In the genomic region with DNA sequence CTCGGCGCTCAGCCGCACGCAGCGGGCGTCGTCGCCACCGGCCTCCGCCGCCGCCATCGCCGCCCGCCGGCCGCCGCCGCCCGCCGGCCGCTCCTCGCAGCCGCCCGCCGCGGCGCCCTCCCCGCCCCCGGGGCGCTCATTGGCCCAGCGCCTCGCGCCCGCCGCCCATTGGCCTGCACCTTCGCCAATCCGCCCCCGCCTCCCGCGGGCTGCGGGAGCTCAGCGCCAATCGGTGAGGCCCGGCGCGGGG, we compare ENCODE assay signal across 1 cellular context.
TF ChIP-seq lines count a peak whose summit lies in the region.

A gene with protein sequence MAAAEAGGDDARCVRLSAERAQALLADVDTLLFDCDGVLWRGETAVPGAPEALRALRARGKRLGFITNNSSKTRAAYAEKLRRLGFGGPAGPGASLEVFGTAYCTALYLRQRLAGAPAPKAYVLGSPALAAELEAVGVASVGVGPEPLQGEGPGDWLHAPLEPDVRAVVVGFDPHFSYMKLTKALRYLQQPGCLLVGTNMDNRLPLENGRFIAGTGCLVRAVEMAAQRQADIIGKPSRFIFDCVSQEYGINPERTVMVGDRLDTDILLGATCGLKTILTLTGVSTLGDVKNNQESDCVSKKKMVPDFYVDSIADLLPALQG (minus strand): TSS at position 120 of the 250 bp plus-strand sequence. CDS start 63 bp downstream, at position 57.

TF ChIP-seq in K562, 482 proteins besides CTCF, POLR2A, EP300 and RAD21 (continued from another document and continues in another):
- peak; percentile 63; the same call in 1 of the 2 replicates for TF ChIP-seq ETV1 (tag; conservative IDR thresholded peaks at IDR 0.05; ENCODE audit: low read depth)
- TF ChIP-seq, protein P1, sequence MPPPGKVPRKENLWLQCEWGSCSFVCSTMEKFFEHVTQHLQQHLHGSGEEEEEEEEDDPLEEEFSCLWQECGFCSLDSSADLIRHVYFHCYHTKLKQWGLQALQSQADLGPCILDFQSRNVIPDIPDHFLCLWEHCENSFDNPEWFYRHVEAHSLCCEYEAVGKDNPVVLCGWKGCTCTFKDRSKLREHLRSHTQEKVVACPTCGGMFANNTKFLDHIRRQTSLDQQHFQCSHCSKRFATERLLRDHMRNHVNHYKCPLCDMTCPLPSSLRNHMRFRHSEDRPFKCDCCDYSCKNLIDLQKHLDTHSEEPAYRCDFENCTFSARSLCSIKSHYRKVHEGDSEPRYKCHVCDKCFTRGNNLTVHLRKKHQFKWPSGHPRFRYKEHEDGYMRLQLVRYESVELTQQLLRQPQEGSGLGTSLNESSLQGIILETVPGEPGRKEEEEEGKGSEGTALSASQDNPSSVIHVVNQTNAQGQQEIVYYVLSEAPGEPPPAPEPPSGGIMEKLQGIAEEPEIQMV (tag; conservative IDR thresholded peaks at IDR 0.05; ENCODE audit: low read depth) = peak; percentile 61; the same call in 1 of the 2 replicates
- TF ChIP-seq DMBX1 (CRISPR knock-in tag; IDR thresholded peaks at IDR 0.05; ENCODE audit: borderline replicate concordance) = peak; percentile 91; the same call in 1 of the 2 replicates
- no peak for TF ChIP-seq DDX20 (tag; IDR thresholded peaks at IDR 0.05; ENCODE audit: low read depth)
- peak; percentile 67; the same call in 1 of the 2 replicates for TF ChIP-seq BCL6 (CRISPR knock-in tag; IDR thresholded peaks at IDR 0.05)
- TF ChIP-seq, protein P2, sequence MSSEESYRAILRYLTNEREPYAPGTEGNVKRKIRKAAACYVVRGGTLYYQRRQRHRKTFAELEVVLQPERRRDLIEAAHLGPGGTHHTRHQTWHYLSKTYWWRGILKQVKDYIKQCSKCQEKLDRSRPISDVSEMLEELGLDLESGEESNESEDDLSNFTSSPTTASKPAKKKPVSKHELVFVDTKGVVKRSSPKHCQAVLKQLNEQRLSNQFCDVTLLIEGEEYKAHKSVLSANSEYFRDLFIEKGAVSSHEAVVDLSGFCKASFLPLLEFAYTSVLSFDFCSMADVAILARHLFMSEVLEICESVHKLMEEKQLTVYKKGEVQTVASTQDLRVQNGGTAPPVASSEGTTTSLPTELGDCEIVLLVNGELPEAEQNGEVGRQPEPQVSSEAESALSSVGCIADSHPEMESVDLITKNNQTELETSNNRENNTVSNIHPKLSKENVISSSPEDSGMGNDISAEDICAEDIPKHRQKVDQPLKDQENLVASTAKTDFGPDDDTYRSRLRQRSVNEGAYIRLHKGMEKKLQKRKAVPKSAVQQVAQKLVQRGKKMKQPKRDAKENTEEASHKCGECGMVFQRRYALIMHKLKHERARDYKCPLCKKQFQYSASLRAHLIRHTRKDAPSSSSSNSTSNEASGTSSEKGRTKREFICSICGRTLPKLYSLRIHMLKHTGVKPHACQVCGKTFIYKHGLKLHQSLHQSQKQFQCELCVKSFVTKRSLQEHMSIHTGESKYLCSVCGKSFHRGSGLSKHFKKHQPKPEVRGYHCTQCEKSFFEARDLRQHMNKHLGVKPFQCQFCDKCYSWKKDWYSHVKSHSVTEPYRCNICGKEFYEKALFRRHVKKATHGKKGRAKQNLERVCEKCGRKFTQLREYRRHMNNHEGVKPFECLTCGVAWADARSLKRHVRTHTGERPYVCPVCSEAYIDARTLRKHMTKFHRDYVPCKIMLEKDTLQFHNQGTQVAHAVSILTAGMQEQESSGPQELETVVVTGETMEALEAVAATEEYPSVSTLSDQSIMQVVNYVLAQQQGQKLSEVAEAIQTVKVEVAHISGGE (CRISPR knock-in tag; IDR thresholded peaks at IDR 0.05) = peak in 2 of 3 experiments; percentile 68 to 94; a peak in 4 of 6 replicates
- TF ChIP-seq ERF (CRISPR knock-in tag; IDR thresholded peaks at IDR 0.05) = peak; percentile 96; the same call in 1 of the 2 replicates
- TF ChIP-seq ZNF197 (CRISPR knock-in tag; IDR thresholded peaks at IDR 0.05; ENCODE audit: low read depth) = 0 out of 2 replicates have a peak, but pooled peaks have one; percentile 97
- TF ChIP-seq FUS (optimal IDR thresholded peaks at IDR 0.05; ENCODE audit: low read depth, low read length) = no peak
- peak; percentile 82; the same call in 1 of the 2 replicates for TF ChIP-seq ESRRB (CRISPR knock-in tag; IDR thresholded peaks at IDR 0.05; ENCODE audit: borderline replicate concordance)
- peak; percentile 81; the same call in 1 of the 2 replicates for TF ChIP-seq EZH2 (IDR thresholded peaks at IDR 0.05; ENCODE audit: borderline replicate concordance, low read depth, low read length)
- TF ChIP-seq MBD2 (IDR thresholded peaks at IDR 0.05; ENCODE audit: borderline replicate concordance, low read depth) = peak; percentile 99; the same call in 1 of the 2 replicates
- TF ChIP-seq SRF (CRISPR knock-in tag; IDR thresholded peaks at IDR 0.05) = 0 out of 4 replicates have a peak, but pooled peaks of 1 of the 2 experiments have one; percentile 56
- TF ChIP-seq ZNF589 (CRISPR knock-in tag; IDR thresholded peaks at IDR 0.05; ENCODE audit: low read depth) = peak; percentile 100
- TF ChIP-seq, protein P3, sequence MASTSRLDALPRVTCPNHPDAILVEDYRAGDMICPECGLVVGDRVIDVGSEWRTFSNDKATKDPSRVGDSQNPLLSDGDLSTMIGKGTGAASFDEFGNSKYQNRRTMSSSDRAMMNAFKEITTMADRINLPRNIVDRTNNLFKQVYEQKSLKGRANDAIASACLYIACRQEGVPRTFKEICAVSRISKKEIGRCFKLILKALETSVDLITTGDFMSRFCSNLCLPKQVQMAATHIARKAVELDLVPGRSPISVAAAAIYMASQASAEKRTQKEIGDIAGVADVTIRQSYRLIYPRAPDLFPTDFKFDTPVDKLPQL (IDR thresholded peaks at IDR 0.05; ENCODE audit: extremely low read depth, insufficient read length) = no peak
- no peak for TF ChIP-seq CEBPB (tag; IDR thresholded peaks at IDR 0.05)
- no peak for TF ChIP-seq TFAM (CRISPR knock-in tag; conservative IDR thresholded peaks at IDR 0.05)
- peak; percentile 96 for TF ChIP-seq NFYB (IDR thresholded peaks at IDR 0.05; ENCODE audit: extremely low read depth, insufficient read length)
- 0 out of 2 replicates have a peak, but pooled peaks have one; percentile 92 for TF ChIP-seq E2F3 (CRISPR knock-in tag; IDR thresholded peaks at IDR 0.05)
- TF ChIP-seq, protein P4, sequence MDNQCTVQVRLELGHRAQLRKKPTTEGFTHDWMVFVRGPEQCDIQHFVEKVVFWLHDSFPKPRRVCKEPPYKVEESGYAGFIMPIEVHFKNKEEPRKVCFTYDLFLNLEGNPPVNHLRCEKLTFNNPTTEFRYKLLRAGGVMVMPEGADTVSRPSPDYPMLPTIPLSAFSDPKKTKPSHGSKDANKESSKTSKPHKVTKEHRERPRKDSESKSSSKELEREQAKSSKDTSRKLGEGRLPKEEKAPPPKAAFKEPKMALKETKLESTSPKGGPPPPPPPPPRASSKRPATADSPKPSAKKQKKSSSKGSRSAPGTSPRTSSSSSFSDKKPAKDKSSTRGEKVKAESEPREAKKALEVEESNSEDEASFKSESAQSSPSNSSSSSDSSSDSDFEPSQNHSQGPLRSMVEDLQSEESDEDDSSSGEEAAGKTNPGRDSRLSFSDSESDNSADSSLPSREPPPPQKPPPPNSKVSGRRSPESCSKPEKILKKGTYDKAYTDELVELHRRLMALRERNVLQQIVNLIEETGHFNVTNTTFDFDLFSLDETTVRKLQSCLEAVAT (IDR thresholded peaks at IDR 0.05) = peak in 1 of 2 experiments; percentile 97; a peak in 2 of 4 replicates
- TF ChIP-seq ZNF766 (CRISPR knock-in tag; conservative IDR thresholded peaks at IDR 0.05) = peak; percentile 98
- TF ChIP-seq GABPA (tag; conservative IDR thresholded peaks at IDR 0.05; ENCODE audit: low read depth) = peak; percentile 77
- TF ChIP-seq PHF8 (IDR thresholded peaks at IDR 0.05; ENCODE audit: borderline replicate concordance, low read length) = peak; percentile 35; the same call in 1 of the 2 replicates
- TF ChIP-seq OTX1 (CRISPR knock-in tag; IDR thresholded peaks at IDR 0.05) = peak; percentile 96
- peak; percentile 95 for TF ChIP-seq CHD2 (IDR thresholded peaks at IDR 0.05; ENCODE audit: low read depth, low read length)
- TF ChIP-seq, protein P5, sequence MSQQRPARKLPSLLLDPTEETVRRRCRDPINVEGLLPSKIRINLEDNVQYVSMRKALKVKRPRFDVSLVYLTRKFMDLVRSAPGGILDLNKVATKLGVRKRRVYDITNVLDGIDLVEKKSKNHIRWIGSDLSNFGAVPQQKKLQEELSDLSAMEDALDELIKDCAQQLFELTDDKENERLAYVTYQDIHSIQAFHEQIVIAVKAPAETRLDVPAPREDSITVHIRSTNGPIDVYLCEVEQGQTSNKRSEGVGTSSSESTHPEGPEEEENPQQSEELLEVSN (IDR thresholded peaks at IDR 0.05; ENCODE audit: borderline replicate concordance in 1 of 2, extremely low read depth in 1 of 2, insufficient read depth in 1 of 2, insufficient read length in 1 of 2, low read depth in 1 of 2, low read length in 1 of 2, poor library complexity in 1 of 2, severe bottlenecking in 1 of 2) = peak in 1 of 2 experiments; percentile 56
- TF ChIP-seq, protein P6, sequence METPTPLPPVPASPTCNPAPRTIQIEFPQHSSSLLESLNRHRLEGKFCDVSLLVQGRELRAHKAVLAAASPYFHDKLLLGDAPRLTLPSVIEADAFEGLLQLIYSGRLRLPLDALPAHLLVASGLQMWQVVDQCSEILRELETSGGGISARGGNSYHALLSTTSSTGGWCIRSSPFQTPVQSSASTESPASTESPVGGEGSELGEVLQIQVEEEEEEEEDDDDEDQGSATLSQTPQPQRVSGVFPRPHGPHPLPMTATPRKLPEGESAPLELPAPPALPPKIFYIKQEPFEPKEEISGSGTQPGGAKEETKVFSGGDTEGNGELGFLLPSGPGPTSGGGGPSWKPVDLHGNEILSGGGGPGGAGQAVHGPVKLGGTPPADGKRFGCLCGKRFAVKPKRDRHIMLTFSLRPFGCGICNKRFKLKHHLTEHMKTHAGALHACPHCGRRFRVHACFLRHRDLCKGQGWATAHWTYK (CRISPR knock-in tag; IDR thresholded peaks at IDR 0.05) = peak; percentile 63; the same call in 1 of the 2 replicates
- TF ChIP-seq ZNF175 (CRISPR knock-in tag; IDR thresholded peaks at IDR 0.05; ENCODE audit: low read depth) = peak; percentile 99
- peak; percentile 75; the same call in 1 of the 2 replicates for TF ChIP-seq MECOM (CRISPR knock-in tag; IDR thresholded peaks at IDR 0.05)
- TF ChIP-seq SP2 (IDR thresholded peaks at IDR 0.05; ENCODE audit: extremely low read depth, low read depth, low read length, poor library complexity, severe bottlenecking) = peak; percentile 84
- TF ChIP-seq ZNF584 (CRISPR knock-in tag; IDR thresholded peaks at IDR 0.05; ENCODE audit: low read depth) = peak; percentile 98; the same call in 1 of the 2 replicates
- peak; percentile 93; the same call in 1 of the 2 replicates for TF ChIP-seq EGR1 (conservative IDR thresholded peaks at IDR 0.05)
- no peak for TF ChIP-seq NR2C2 (CRISPR knock-in tag; IDR thresholded peaks at IDR 0.05)
- TF ChIP-seq NR2C2 (tag; IDR thresholded peaks at IDR 0.05) = 0 out of 2 replicates have a peak, but pooled peaks have one; percentile 31
- TF ChIP-seq, protein P7, sequence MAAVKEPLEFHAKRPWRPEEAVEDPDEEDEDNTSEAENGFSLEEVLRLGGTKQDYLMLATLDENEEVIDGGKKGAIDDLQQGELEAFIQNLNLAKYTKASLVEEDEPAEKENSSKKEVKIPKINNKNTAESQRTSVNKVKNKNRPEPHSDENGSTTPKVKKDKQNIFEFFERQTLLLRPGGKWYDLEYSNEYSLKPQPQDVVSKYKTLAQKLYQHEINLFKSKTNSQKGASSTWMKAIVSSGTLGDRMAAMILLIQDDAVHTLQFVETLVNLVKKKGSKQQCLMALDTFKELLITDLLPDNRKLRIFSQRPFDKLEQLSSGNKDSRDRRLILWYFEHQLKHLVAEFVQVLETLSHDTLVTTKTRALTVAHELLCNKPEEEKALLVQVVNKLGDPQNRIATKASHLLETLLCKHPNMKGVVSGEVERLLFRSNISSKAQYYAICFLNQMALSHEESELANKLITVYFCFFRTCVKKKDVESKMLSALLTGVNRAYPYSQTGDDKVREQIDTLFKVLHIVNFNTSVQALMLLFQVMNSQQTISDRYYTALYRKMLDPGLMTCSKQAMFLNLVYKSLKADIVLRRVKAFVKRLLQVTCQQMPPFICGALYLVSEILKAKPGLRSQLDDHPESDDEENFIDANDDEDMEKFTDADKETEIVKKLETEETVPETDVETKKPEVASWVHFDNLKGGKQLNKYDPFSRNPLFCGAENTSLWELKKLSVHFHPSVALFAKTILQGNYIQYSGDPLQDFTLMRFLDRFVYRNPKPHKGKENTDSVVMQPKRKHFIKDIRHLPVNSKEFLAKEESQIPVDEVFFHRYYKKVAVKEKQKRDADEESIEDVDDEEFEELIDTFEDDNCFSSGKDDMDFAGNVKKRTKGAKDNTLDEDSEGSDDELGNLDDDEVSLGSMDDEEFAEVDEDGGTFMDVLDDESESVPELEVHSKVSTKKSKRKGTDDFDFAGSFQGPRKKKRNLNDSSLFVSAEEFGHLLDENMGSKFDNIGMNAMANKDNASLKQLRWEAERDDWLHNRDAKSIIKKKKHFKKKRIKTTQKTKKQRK (IDR thresholded peaks at IDR 0.05; ENCODE audit: borderline replicate concordance, low read depth, low read length) = peak; percentile 61; the same call in 1 of the 2 replicates
- TF ChIP-seq, protein P8, sequence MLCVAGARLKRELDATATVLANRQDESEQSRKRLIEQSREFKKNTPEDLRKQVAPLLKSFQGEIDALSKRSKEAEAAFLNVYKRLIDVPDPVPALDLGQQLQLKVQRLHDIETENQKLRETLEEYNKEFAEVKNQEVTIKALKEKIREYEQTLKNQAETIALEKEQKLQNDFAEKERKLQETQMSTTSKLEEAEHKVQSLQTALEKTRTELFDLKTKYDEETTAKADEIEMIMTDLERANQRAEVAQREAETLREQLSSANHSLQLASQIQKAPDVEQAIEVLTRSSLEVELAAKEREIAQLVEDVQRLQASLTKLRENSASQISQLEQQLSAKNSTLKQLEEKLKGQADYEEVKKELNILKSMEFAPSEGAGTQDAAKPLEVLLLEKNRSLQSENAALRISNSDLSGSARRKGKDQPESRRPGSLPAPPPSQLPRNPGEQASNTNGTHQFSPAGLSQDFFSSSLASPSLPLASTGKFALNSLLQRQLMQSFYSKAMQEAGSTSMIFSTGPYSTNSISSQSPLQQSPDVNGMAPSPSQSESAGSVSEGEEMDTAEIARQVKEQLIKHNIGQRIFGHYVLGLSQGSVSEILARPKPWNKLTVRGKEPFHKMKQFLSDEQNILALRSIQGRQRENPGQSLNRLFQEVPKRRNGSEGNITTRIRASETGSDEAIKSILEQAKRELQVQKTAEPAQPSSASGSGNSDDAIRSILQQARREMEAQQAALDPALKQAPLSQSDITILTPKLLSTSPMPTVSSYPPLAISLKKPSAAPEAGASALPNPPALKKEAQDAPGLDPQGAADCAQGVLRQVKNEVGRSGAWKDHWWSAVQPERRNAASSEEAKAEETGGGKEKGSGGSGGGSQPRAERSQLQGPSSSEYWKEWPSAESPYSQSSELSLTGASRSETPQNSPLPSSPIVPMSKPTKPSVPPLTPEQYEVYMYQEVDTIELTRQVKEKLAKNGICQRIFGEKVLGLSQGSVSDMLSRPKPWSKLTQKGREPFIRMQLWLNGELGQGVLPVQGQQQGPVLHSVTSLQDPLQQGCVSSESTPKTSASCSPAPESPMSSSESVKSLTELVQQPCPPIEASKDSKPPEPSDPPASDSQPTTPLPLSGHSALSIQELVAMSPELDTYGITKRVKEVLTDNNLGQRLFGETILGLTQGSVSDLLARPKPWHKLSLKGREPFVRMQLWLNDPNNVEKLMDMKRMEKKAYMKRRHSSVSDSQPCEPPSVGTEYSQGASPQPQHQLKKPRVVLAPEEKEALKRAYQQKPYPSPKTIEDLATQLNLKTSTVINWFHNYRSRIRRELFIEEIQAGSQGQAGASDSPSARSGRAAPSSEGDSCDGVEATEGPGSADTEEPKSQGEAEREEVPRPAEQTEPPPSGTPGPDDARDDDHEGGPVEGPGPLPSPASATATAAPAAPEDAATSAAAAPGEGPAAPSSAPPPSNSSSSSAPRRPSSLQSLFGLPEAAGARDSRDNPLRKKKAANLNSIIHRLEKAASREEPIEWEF (CRISPR knock-in tag; IDR thresholded peaks at IDR 0.05) = peak; percentile 99; the same call in 1 of the 2 replicates
- TF ChIP-seq TCFL5 (CRISPR knock-in tag; conservative IDR thresholded peaks at IDR 0.05) = no peak
- TF ChIP-seq, protein P9, sequence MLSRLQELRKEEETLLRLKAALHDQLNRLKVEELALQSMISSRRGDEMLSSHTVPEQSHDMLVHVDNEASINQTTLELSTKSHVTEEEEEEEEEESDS (CRISPR knock-in tag; IDR thresholded peaks at IDR 0.05) = no peak
